8 cellular contexts compared by ENCODE assay signal in genomic region chr13:37868691-37869505, GRCh38. TPM values are rescaled to one million over a fixed set of nuclear protein-coding genes. Genes with fewer than 3 reads are reported as not detected.
DNase-seq lines count a peak whose midpoint lies in the region; ATAC-seq and TF ChIP-seq lines count a peak whose summit lies in the region.

No MANE protein-coding gene starts in this region.

- intact Hi-C loops in activated CD4-positive, alpha-beta T cell treated with anti-CD3 and anti-CD28 coated beads for 36 hours (cut with DNase I, micrococcal nuclease): no loop called here
- intact Hi-C loops in activated CD8-positive, alpha-beta T cell treated with anti-CD3 and anti-CD28 coated beads for 36 hours (cut with micrococcal nuclease): no loop called here

- no peak overlapping the region for H3K27ac Mint-ChIP-seq in activated CD4-positive, alpha-beta T cell treated with anti-CD3 and anti-CD28 coated beads for 36 hours
- no peak overlapping the region for H3K27ac Mint-ChIP-seq in activated CD8-positive, alpha-beta T cell treated with anti-CD3 and anti-CD28 coated beads for 36 hours

- no peak for TF ChIP-seq CTCF in activated CD8-positive, alpha-beta T cell treated with anti-CD3 and anti-CD28 coated beads for 36 hours (IDR thresholded peaks at IDR 0.05)

- no peaks in the 10 kb centered on the region for H3K9me3 Mint-ChIP-seq in activated CD4-positive, alpha-beta T cell treated with anti-CD3 and anti-CD28 coated beads for 36 hours (ENCODE audit: low read depth)
- H3K9me3 Mint-ChIP-seq in activated CD8-positive, alpha-beta T cell treated with anti-CD3 and anti-CD28 coated beads for 36 hours: no peaks in the 10 kb centered on the region

- 0 out of 2 replicates have a peak, but pooled peaks cover 2% of the 10 kb centered on the region for H3K4me1 ChIP-seq in HAP-1

- CTCF ChIA-PET in activated CD4-positive, alpha-beta T cell treated with anti-CD3 and anti-CD28 coated beads for 36 hours (lab: Charles Lee): no interaction called here
- CTCF ChIA-PET in activated CD8-positive, alpha-beta T cell treated with anti-CD3 and anti-CD28 coated beads for 36 hours (lab: Charles Lee): interaction anchor here (0.9 kb wide), 1 partner anchor 754 kb away, joined by 3 read pairs; no protein-coding TSS in a partner anchor

- H3K36me3 ChIP-seq in HAP-1 (replicated peaks): no peaks in the 10 kb centered on the region

- H3K4me3 Mint-ChIP-seq in activated CD4-positive, alpha-beta T cell treated with anti-CD3 and anti-CD28 coated beads for 36 hours: no peak overlapping the region
- H3K4me3 Mint-ChIP-seq in activated CD8-positive, alpha-beta T cell treated with anti-CD3 and anti-CD28 coated beads for 36 hours: no peak overlapping the region

- H3K27me3 Mint-ChIP-seq in activated CD4-positive, alpha-beta T cell treated with anti-CD3 and anti-CD28 coated beads for 36 hours: peaks cover 25% of the 10 kb centered on the region
- H3K27me3 Mint-ChIP-seq in activated CD8-positive, alpha-beta T cell treated with anti-CD3 and anti-CD28 coated beads for 36 hours: peaks cover 21% of the 10 kb centered on the region

- in situ Hi-C loops in HAP-1 (cut with MboI; ENCODE audit: low sequenced_read_pairs): loop anchor here (10.0 kb wide), 1 partner anchor 176 kb away; no protein-coding TSS in a partner anchor

- DNase-seq in HAP-1 (ENCODE audit: low spot score in 2 of 2) (peak; percentile 16 to 41), astrocyte of the hippocampus (ENCODE audit: low read depth, low spot score) (peak; percentile 48), skeletal muscle cell (ENCODE audit: low read depth) (no peak)
- DNase-seq in activated CD4-positive, alpha-beta T cell treated with anti-CD3 and anti-CD28 coated beads for 36 hours: no peak
- no peak for DNase-seq in activated CD8-positive, alpha-beta T cell treated with anti-CD3 and anti-CD28 coated beads for 36 hours
- no peak for DNase-seq in activated naive CD4-positive, alpha-beta T cell (lab: John Stamatoyannopoulos, UW)

- no peaks in the 10 kb centered on the region for H3K27me3 ChIP-seq in HAP-1 (ENCODE audit: low read depth)

- no peak for ATAC-seq in activated CD4-positive, alpha-beta T cell treated with anti-CD3 and anti-CD28 coated beads for 36 hours
- ATAC-seq in activated CD8-positive, alpha-beta T cell treated with anti-CD3 and anti-CD28 coated beads for 36 hours: no peak
- no peak for ATAC-seq in GM18498 (IDR thresholded peaks at IDR 0.05; ENCODE audit: unreplicated experiment)

- peak overlapping the region; percentile 39 for H3K4me3 ChIP-seq in HAP-1
- H3K4me3 ChIP-seq in iPS-18c (ENCODE audit: insufficient read depth, low read depth, low read length): peak overlapping the region; percentile 63
- peak overlapping the region; percentile 65 for H3K4me3 ChIP-seq in skeletal muscle cell (ENCODE audit: low read depth, low read length)

- H3K36me3 Mint-ChIP-seq in activated CD4-positive, alpha-beta T cell treated with anti-CD3 and anti-CD28 coated beads for 36 hours (ENCODE audit: low read depth): no peaks in the 10 kb centered on the region
- no peaks in the 10 kb centered on the region for H3K36me3 Mint-ChIP-seq in activated CD8-positive, alpha-beta T cell treated with anti-CD3 and anti-CD28 coated beads for 36 hours (ENCODE audit: low read depth)

- H3K9me3 ChIP-seq in HAP-1 (no peaks in the 10 kb centered on the region), iPS-18c (ENCODE audit: control insufficient read depth, insufficient read depth, low read length) (no peaks in the 10 kb centered on the region)

- POLR2A ChIA-PET in activated CD4-positive, alpha-beta T cell treated with anti-CD3 and anti-CD28 coated beads for 36 hours (lab: Charles Lee): no interaction called here
- POLR2A ChIA-PET in activated CD8-positive, alpha-beta T cell treated with anti-CD3 and anti-CD28 coated beads for 36 hours (lab: Charles Lee): interaction anchor here (0.6 kb wide), 3 partner anchors 12 to 58 kb away, joined by 3 read pairs; no protein-coding TSS in a partner anchor

- peaks cover 8% of the 10 kb centered on the region for H3K4me1 Mint-ChIP-seq in activated CD4-positive, alpha-beta T cell treated with anti-CD3 and anti-CD28 coated beads for 36 hours
- H3K4me1 Mint-ChIP-seq in activated CD8-positive, alpha-beta T cell treated with anti-CD3 and anti-CD28 coated beads for 36 hours (ENCODE audit: low read depth): no peaks in the 10 kb centered on the region

RNA-seq across cellular contexts. Expression of gene TRPC4, which starts 0.7 kb away (rescaled TPM):
- not detected for total RNA-seq in activated CD4-positive, alpha-beta T cell treated with anti-CD3 and anti-CD28 coated beads for 36 hours
- total RNA-seq in activated CD8-positive, alpha-beta T cell treated with anti-CD3 and anti-CD28 coated beads for 36 hours: not detected

Comparison
In these comparisons a context has a peak if more than half of its experiments do, and no peak if none do; other contexts are left out.
1. DNase-seq: peak in HAP-1 (2 of 2) and astrocyte of the hippocampus (single experiment); none in skeletal muscle cell (single experiment), activated CD4-positive, alpha-beta T cell treated with anti-CD3 and anti-CD28 coated beads for 36 hours (single experiment), activated CD8-positive, alpha-beta T cell treated with anti-CD3 and anti-CD28 coated beads for 36 hours (single experiment) and activated naive CD4-positive, alpha-beta T cell (0 of 4).
2. Peak in every context shown above with its lines, with median percentiles within 50 percentile points of each other: H3K4me3 ChIP-seq.